In the genomic region with DNA sequence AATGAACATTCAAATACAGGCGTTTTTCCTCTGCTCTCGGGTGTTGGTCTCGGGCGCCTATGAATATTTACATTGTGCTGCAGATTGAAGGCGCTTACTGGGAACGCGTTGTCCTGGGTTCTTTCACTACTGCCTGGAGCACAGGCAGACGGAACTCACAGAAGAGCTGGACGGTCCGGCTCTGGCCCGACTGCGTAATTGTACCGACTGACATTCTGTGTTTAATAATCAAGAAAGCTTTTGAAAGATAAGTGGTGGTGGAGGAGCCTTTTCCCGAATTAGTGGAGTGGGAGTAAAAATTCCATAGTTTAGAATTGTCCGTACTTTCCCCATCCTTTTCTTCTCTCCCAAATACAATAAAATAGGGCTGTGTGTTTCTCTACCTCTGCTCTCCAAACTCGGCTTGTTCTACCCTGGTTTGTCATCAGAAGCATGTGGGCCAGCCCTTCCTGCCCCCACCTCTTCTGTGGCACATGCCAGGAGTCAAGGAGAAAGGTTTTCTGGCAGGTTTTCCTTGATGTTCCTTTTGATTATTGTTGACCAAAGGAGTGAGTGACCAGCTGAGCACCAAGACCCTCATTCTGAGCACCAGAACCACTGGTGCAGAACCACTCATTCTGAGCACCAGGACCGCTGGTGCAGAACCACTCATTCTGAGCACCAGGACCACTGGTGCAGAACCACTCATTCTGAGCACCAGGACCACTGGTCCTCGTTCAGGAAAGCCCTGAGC, we compare ENCODE assay signal across 1 cellular context.
TF ChIP-seq lines count a peak whose summit lies in the region.

No MANE protein-coding gene starts in this region.

TF ChIP-seq in HepG2, 621 proteins besides CTCF, POLR2A, EP300 and RAD21 (continued from another document):
- TF ChIP-seq ZNF619 (CRISPR knock-in tag; IDR thresholded peaks at IDR 0.05), result no peak
- TF ChIP-seq KLF16 (CRISPR knock-in tag; IDR thresholded peaks at IDR 0.05), result no peak
- no peak for TF ChIP-seq ZNF143 (CRISPR knock-in tag; IDR thresholded peaks at IDR 0.05)
- TF ChIP-seq ATRX (CRISPR knock-in tag; IDR thresholded peaks at IDR 0.05; ENCODE audit: borderline replicate concordance), result no peak
